In the genomic region with DNA sequence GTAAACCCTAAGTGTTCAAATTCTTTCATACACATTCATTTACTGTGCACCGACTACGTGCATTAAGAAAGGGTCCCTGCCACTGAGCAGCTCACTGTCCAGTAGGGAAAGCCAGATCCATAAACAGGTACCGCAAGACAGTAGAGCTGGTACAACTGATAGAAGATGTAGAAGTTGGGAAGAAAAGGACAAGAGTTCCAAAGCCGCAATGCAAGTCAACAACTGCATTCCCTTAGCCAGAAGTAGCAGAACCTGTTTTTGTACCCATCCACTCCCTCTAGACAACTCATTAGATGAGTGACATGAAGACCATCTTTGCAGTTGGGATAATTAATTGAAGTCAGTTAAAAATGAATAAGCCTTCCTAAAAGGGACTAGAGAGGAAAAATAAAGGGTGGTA, we compare ENCODE assay signal across 9 cellular contexts. TPM values are rescaled to one million over a fixed set of nuclear protein-coding genes. Genes with fewer than 3 reads are reported as not detected.
A peak's percentile ranks its signal among the peaks of the same experiment; 100 is the strongest.
DNase-seq lines count a peak whose midpoint lies in the region; ATAC-seq and TF ChIP-seq lines count a peak whose summit lies in the region.
"Had no signal": no experiment of that assay in that cellular context is flagged by ENCODE, and none has a peak within 500 bp of the region (broad histone marks: within the 10 kb centered on the region; RNA-seq: fewer than 3 reads in every experiment).

No MANE protein-coding gene starts in this region.

- TF ChIP-seq CTCF in Panc1 (IDR thresholded peaks at IDR 0.05), result no peak
- no peak for TF ChIP-seq CTCF in esophagus muscularis mucosa (IDR thresholded peaks at IDR 0.05)
- no peak for TF ChIP-seq CTCF in smooth muscle cell (IDR thresholded peaks at IDR 0.05; ENCODE audit: borderline replicate concordance, insufficient read depth, poor library complexity, severe bottlenecking)

- no peak for TF ChIP-seq EP300 in esophagus muscularis mucosa (IDR thresholded peaks at IDR 0.05)

- no peaks in the 10 kb centered on the region for H3K9me3 Mint-ChIP-seq in T-helper 2 cell treated with Interferon-gamma antibody and Interleukin-4, amounts not matched to agents 5 μg/mL and 100 μg/mL, for 36 hours

- peaks cover 32% of the 10 kb centered on the region for H3K4me1 Mint-ChIP-seq in T-helper 2 cell treated with Interferon-gamma antibody and Interleukin-4, amounts not matched to agents 5 μg/mL and 100 μg/mL, for 36 hours (ENCODE audit: low read depth)

- H3K9ac ChIP-seq in smooth muscle cell (ENCODE audit: low read depth), result no peak overlapping the region

- WGBS in esophagus muscularis mucosa, result 70% methylated on average over 4 of the region's 4 CpGs
- WGBS in smooth muscle cell (ENCODE audit: low lambda C conversion rate), result 69% methylated on average over 4 of the region's 4 CpGs

- BruUV-seq in Panc1 (replicated peaks; lab: Mats Ljungman, UMichigan), result TSS peak; percentile 81

- H3K4me1 ChIP-seq in Panc1 (ENCODE audit: control insufficient read depth, insufficient read depth, low read length), result peaks cover 17% of the 10 kb centered on the region
- peaks cover 18 to 29% (median 22%) of the 10 kb centered on the region in 4 donors for H3K4me1 ChIP-seq in esophagus muscularis mucosa
- H3K4me1 ChIP-seq in smooth muscle cell (ENCODE audit: low read depth), result peaks cover 13% of the 10 kb centered on the region

- POLR2A ChIA-PET in Panc1 (lab: Charles Lee), result no interaction called here

- H3K9me3 ChIP-seq in Panc1 (ENCODE audit: control insufficient read depth, insufficient read depth, low read depth, low read length) (no peaks in the 10 kb centered on the region), esophagus muscularis mucosa (no peaks in the 10 kb centered on the region), smooth muscle cell (replicated peaks; ENCODE audit: low read depth) (no peaks in the 10 kb centered on the region)

- H3K36me3 Mint-ChIP-seq in T-helper 2 cell treated with Interferon-gamma antibody and Interleukin-4, amounts not matched to agents 5 μg/mL and 100 μg/mL, for 36 hours (ENCODE audit: low read depth), result peaks cover 5% of the 10 kb centered on the region

- H3F3A ChIP-seq in smooth muscle cell (ENCODE audit: low read depth), result peaks cover 6% of the 10 kb centered on the region

- peak overlapping the region; percentile 96 for H3K4me3 Mint-ChIP-seq in T-helper 2 cell treated with Interferon-gamma antibody and Interleukin-4, amounts not matched to agents 5 μg/mL and 100 μg/mL, for 36 hours

- peak overlapping the region; percentile 94 to 100 for H3K4me3 ChIP-seq in Panc1 (ENCODE audit: low read depth in 2 of 2, low read length in 2 of 2)
- H3K4me3 ChIP-seq in esophagus muscularis mucosa, result peak overlapping the region; percentile 68 to 96 (median 86)
- H3K4me3 ChIP-seq in smooth muscle cell, result peak overlapping the region; percentile 73

- no peaks in the 10 kb centered on the region for H3K27me3 Mint-ChIP-seq in T-helper 2 cell treated with Interferon-gamma antibody and Interleukin-4, amounts not matched to agents 5 μg/mL and 100 μg/mL, for 36 hours (ENCODE audit: low read depth)

- CTCF ChIA-PET in Panc1 (lab: Charles Lee), result no interaction called here

- H3K27ac Mint-ChIP-seq in T-helper 2 cell treated with Interferon-gamma antibody and Interleukin-4, amounts not matched to agents 5 μg/mL and 100 μg/mL, for 36 hours, result peak overlapping the region; percentile 95

- H3K27ac ChIP-seq in Panc1 (ENCODE audit: low read length) (peak overlapping the region; percentile 100), esophagus muscularis mucosa (replicated peaks in 1 of 4) (no peak overlapping the region), smooth muscle cell (ENCODE audit: low read depth) (peak overlapping the region; percentile 96)

- H3K79me2 ChIP-seq in smooth muscle cell (ENCODE audit: low read depth), result peaks cover 57% of the 10 kb centered on the region

- intact Hi-C loops in Panc1 (cut with micrococcal nuclease; ENCODE audit: unreplicated experiment), result loop anchor here (10.0 kb wide), 1 partner anchor 50 kb away; a partner anchor contains a TSS
- intact Hi-C loops in esophagus muscularis mucosa (cut with DNase I), result no loop called here

- in situ Hi-C loops in Panc1 (cut with HindIII; ENCODE audit: low pct_unique_long_range_greater_than_20kb, low sequenced_read_pairs), result no loop called here

- H3K27me3 ChIP-seq in Panc1 (ENCODE audit: control insufficient read depth, insufficient read depth, low read length), result no peaks in the 10 kb centered on the region
- no peaks in the 10 kb centered on the region for H3K27me3 ChIP-seq in esophagus muscularis mucosa
- peaks cover 8% of the 10 kb centered on the region for H3K27me3 ChIP-seq in smooth muscle cell (ENCODE audit: low read depth)

- DNase-seq in T-helper 2 cell treated with Interferon-gamma antibody and Interleukin-4, amounts not matched to agents 5 μg/mL and 100 μg/mL, for 36 hours (ENCODE audit: low spot score), result no peak
- no peak for DNase-seq in T-helper 2 cell
- DNase-seq in Panc1 (ENCODE audit: low read depth, low spot score), result no peak
- no peak for DNase-seq in esophagus muscularis mucosa (ENCODE audit: extremely low spot score)
- DNase-seq in smooth muscle cell (lab: John Stamatoyannopoulos, UW; ENCODE audit: unreplicated experiment), result no peak
- DNase-seq in GM19240 (ENCODE audit: insufficient read length, low spot score), result no peak
- no peak for DNase-seq in NCI-H446 (lab: John Stamatoyannopoulos, UW)
- DNase-seq: DMS 273 treated with DMSO at 0.1 percent for 48 hours had no signal

- ATAC-seq in Panc1 (no peak), HG03520 (IDR thresholded peaks at IDR 0.05; ENCODE audit: unreplicated experiment) (no peak)

- no peaks in the 10 kb centered on the region for H4K20me1 ChIP-seq in smooth muscle cell (ENCODE audit: low read depth)

- no peak overlapping the region for H2AFZ ChIP-seq in smooth muscle cell (ENCODE audit: low read depth)

- H3K36me3 ChIP-seq in Panc1 (ENCODE audit: control insufficient read depth, insufficient read depth, low read length) (peaks cover 8% of the 10 kb centered on the region; the same call in 1 of the 2 replicates), esophagus muscularis mucosa (peaks cover 0 to 12% (median 0%) of the 10 kb centered on the region in 4 donors), smooth muscle cell (ENCODE audit: low read depth) (no peaks in the 10 kb centered on the region)

- TF ChIP-seq POLR2A in esophagus muscularis mucosa (IDR thresholded peaks at IDR 0.05; ENCODE audit: low read depth), result no peak

- H3K4me2 ChIP-seq in smooth muscle cell, result peak overlapping the region; percentile 95

RNA-seq across cellular contexts. Expression of a gene that starts 1.3 kb away (rescaled TPM):
- total RNA-seq in Panc1 (2021; ENCODE audit: unreplicated experiment), result 35.2 TPM
- polyA plus RNA-seq in Panc1 (2012; ENCODE audit: insufficient read length), result 6.1 TPM
- 10 to 100 TPM; 12.9 to 19.2 (median 14.3) TPM for total RNA-seq in esophagus muscularis mucosa
- 25.8 and 36.6 TPM in 2 replicates for total RNA-seq in smooth muscle cell
- polyA plus RNA-seq in smooth muscle cell, result 6.7 and 7.6 TPM in 2 replicates

RNA-seq across cellular contexts. Expression of a gene that starts 14.6 kb away (rescaled TPM):
- 56.1 TPM for total RNA-seq in Panc1 (2021; ENCODE audit: unreplicated experiment)
- 45.8 TPM for polyA plus RNA-seq in Panc1 (2012; ENCODE audit: insufficient read length)
- 10 to 100 TPM; 55.6 to 71.3 (median 63.4) TPM for total RNA-seq in esophagus muscularis mucosa
- 26.6 and 35.7 TPM in 2 replicates for total RNA-seq in smooth muscle cell
- 37.1 and 38.3 TPM in 2 replicates for polyA plus RNA-seq in smooth muscle cell

RNA-seq across cellular contexts. Expression of a gene that starts 52.8 kb away (rescaled TPM):
- total RNA-seq in Panc1 (2021; ENCODE audit: unreplicated experiment) (17.1 TPM), esophagus muscularis mucosa (10 to 100 TPM; 32.1 to 40.9 (median 36.2) TPM), smooth muscle cell (26.9 and 31.1 TPM in 2 replicates)
- 13.5 TPM for polyA plus RNA-seq in Panc1 (2012; ENCODE audit: insufficient read length)
- polyA plus RNA-seq in smooth muscle cell, result 18.0 and 25.4 TPM in 2 replicates

Comparison
In these comparisons a context has a peak if more than half of its experiments do, and no peak if none do; other contexts are left out.
1. H3K27ac ChIP-seq: peak in Panc1 (single experiment) and smooth muscle cell (single experiment); none in esophagus muscularis mucosa (0 of 4).
2. Peak in every context shown above with its lines, with median percentiles within 50 percentile points of each other: H3K4me3 ChIP-seq.